18 cellular contexts compared by ENCODE assay signal in the genomic region with DNA sequence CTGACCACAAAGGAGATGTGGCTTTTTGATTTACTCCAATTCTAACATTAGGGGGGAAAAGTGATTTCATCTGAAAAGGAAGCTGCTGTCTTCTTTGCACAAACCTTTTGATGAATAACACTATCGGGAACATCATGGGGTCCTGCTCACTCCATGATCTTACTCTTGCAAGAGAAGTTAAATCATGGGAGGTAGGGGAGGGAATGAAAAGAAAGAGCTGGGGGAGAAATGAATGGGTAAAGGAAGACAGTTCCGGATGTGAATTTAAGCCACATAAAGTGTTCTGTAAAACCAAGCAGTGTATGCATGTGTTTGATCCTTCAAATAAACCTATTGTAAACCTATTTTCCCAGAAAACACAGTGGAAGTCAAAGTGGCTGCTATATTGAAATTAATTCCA.
"Had no signal": no experiment of that assay in that cellular context is flagged by ENCODE, and none has a peak within 500 bp of the region (broad histone marks: within the 10 kb centered on the region; RNA-seq: fewer than 3 reads in every experiment).

No MANE protein-coding gene starts in this region.

- H3K9me3 ChIP-seq: right atrium auricular region, tibial nerve, vagina had no signal

- H3K27me3 ChIP-seq: right atrium auricular region, tibial nerve, vagina had no signal

- H3K27ac ChIP-seq: right atrium auricular region, vagina had no signal

- H3K4me3 ChIP-seq: right atrium auricular region, tibial nerve, vagina had no signal

- H3K9me3 Mint-ChIP-seq: activated naive CD4-positive, alpha-beta T cell treated with anti-CD3 and anti-CD28 coated beads, Interleukin-2, amount 50 U/mL, for 72 hours; stimulated activated memory B cell treated with anti-CD40 and anti-IgM and Interleukin-4, amounts not matched to agents 10 μg/mL and 1 μg/mL and 100 μg/mL, for 72 hours; T-helper 1 cell treated with Interleukin-12 subunit alpha and Interleukin-12 subunit beta and Interleukin-4 antibody, amounts not matched to agents 30 μg/mL and 1 μg/mL, for 36 hours had no signal

- H3K36me3 Mint-ChIP-seq: activated naive CD4-positive, alpha-beta T cell treated with anti-CD3 and anti-CD28 coated beads, Interleukin-2, amount 50 U/mL, for 72 hours had no signal

- H3K36me3 ChIP-seq: vagina had no signal

- H3K4me3 Mint-ChIP-seq: activated CD8-positive, alpha-beta T cell treated with anti-CD3 and anti-CD28 coated beads, Interleukin-2, amount 10 ng/mL, durations not matched to agents 7 days and 5 days; endodermal cell; nephron progenitor cell; stimulated activated memory B cell treated with anti-CD40 and anti-IgM and Interleukin-4, amounts not matched to agents 10 μg/mL and 1 μg/mL and 100 μg/mL, for 72 hours; T-helper 1 cell treated with Interleukin-12 subunit alpha and Interleukin-12 subunit beta and Interleukin-4 antibody, amounts not matched to agents 30 μg/mL and 1 μg/mL, for 36 hours had no signal

- H3K4me1 Mint-ChIP-seq: endodermal cell; stimulated activated memory B cell treated with anti-CD40 and anti-IgM and Interleukin-4, amounts not matched to agents 10 μg/mL and 1 μg/mL and 100 μg/mL, for 72 hours had no signal

- H3K27ac Mint-ChIP-seq: activated CD8-positive, alpha-beta T cell treated with anti-CD3 and anti-CD28 coated beads, Interleukin-2, amount 10 ng/mL, durations not matched to agents 7 days and 5 days; activated naive CD4-positive, alpha-beta T cell treated with anti-CD3 and anti-CD28 coated beads, Interleukin-2, amount 50 U/mL, for 72 hours; endodermal cell; nephron progenitor cell; stimulated activated memory B cell treated with anti-CD40 and anti-IgM and Interleukin-4, amounts not matched to agents 10 μg/mL and 1 μg/mL and 100 μg/mL, for 72 hours; T-helper 1 cell treated with Interleukin-12 subunit alpha and Interleukin-12 subunit beta and Interleukin-4 antibody, amounts not matched to agents 30 μg/mL and 1 μg/mL, for 36 hours had no signal

- H3K27me3 Mint-ChIP-seq: progenitor cell of endocrine pancreas; stimulated activated memory B cell treated with anti-CD40 and anti-IgM and Interleukin-4, amounts not matched to agents 10 μg/mL and 1 μg/mL and 100 μg/mL, for 72 hours had no signal

- DNase-seq: activated CD4-positive, alpha-beta T cell treated with anti-CD3 and anti-CD28 coated beads for 4 hours; activated CD8-positive, alpha-beta memory T cell treated with anti-CD3 and anti-CD28 coated beads, Interleukin-2, amount 50 U/mL, for 4 hours; activated CD8-positive, alpha-beta T cell treated with anti-CD3 and anti-CD28 coated beads, Interleukin-2, amount 10 ng/mL, durations not matched to agents 7 days and 5 days; activated gamma-delta T cell; activated T-cell treated with anti-CD3 and anti-CD28 coated beads, Interleukin-2, amount 50 U/mL, for 48 hours; amniotic stem cell; cerebellar nuclear complex; endodermal cell; mesendoderm; nephron progenitor cell; stimulated activated CD4-positive, alpha-beta T cell treated with anti-CD3 and anti-CD28 coated beads, Interleukin-2, amount 100 ng/mL, for 48 hours had no signal
